ENCODE assay signal across 21 cellular contexts in genomic region chrX:115622534-115622933, GRCh38.
"Had no signal": no experiment of that assay in that cellular context is flagged by ENCODE, and none has a peak within 500 bp of the region (broad histone marks: within the 10 kb centered on the region; RNA-seq: fewer than 3 reads in every experiment).

No MANE protein-coding gene starts in this region.

- ATAC-seq: activated CD8-positive, alpha-beta T cell treated with anti-CD3 and anti-CD28 coated beads for 36 hours; activated T-helper 17 cell treated with anti-CD3 and anti-CD28 coated beads, Interleukin-2, amount 50 U/mL, for 72 hours; foreskin keratinocyte; left lung; mucosa of descending colon; psoas muscle; right lobe of liver; stimulated activated memory B cell treated with anti-CD40 and anti-IgM and Interleukin-4, amounts not matched to agents 10 μg/mL and 1 μg/mL and 100 μg/mL, for 72 hours had no signal

- H3K9me3 ChIP-seq: left lung, mucosa of descending colon, psoas muscle, right lobe of liver, thyroid gland had no signal

- DNase-seq: activated CD4-positive, alpha-beta T cell treated with anti-CD3 and anti-CD28 coated beads for 48 hours; activated CD4-positive, CD25-positive, alpha-beta regulatory T cell; activated CD8-positive, alpha-beta T cell treated with anti-CD3 and anti-CD28 coated beads for 36 hours; activated naive CD4-positive, alpha-beta T cell treated with anti-CD3 and anti-CD28 coated beads, Interleukin-2, amount 50 U/mL, for 16 hours; activated T-cell treated with anti-CD3 and anti-CD28 coated beads, Interleukin-2, amount 50 U/mL, for 1 hour; dorsolateral prefrontal cortex; endodermal cell; foreskin keratinocyte; glutamatergic neuron; kidney; left lung; mucosa of descending colon; naive B cell; psoas muscle; right lobe of liver; small intestine; stimulated activated CD4-positive, alpha-beta T cell treated with anti-CD3 and anti-CD28 coated beads, Interleukin-4, amount 100 ng/mL, for 4 hours; T1000; thyroid gland had no signal

- H3K27me3 ChIP-seq: foreskin keratinocyte, thyroid gland had no signal

- H3K4me3 ChIP-seq: dorsolateral prefrontal cortex, left lung, mucosa of descending colon, psoas muscle, right lobe of liver, thyroid gland had no signal

- H3K4me1 ChIP-seq: left lung, psoas muscle, right lobe of liver had no signal

- H3K36me3 ChIP-seq: left lung, right lobe of liver, thyroid gland had no signal

- H3K27ac ChIP-seq: foreskin keratinocyte, left lung, psoas muscle, right lobe of liver had no signal
